In the genomic region with DNA sequence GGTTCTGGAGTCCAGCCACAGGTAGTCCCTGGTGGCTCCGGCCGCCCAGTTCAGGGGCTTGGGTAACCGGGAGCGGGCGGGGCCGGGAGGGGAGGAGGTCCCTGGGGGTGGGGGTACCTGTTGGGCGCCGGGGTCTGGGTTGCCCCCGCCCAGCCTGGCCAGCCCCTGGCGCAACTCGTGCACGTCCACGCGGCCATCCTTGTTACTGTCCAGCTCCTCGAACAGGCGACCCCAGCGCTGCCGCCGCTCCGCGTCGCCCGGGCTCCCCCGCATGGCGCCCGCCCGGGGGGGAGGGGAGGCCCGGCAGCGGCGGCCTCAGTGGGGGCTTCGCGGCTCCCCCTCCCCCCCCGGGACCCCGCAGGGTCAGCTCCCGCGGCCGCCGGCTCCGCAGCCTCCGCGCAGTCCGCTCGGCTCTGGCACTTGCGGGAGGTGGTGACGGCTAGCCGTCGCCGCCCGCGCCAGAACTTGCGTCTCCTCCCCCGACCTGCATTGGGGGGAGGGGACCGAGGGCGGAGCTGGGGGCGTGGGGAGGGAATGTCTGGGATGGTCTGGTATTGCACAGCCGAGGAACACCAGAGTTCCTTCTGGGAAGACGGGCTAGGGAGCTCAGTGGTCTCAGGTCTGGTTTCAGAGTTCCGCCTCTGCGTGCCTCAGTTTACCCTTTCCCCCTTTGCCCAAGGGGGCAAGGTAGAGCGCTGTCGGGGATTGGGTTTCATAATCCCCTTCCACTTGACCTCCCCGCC, we compare ENCODE assay signal across 8 cellular contexts. TPM values are rescaled to one million over a fixed set of nuclear protein-coding genes. Genes with fewer than 3 reads are reported as not detected.
DNase-seq lines count a peak whose midpoint lies in the region; ATAC-seq and TF ChIP-seq lines count a peak whose summit lies in the region.

A gene (minus strand): TSS at position 437 of the 743 bp plus-strand sequence. CDS start 164 bp downstream, at position 273.

- in situ Hi-C loops in astrocyte of the cerebellum (cut with HindIII; ENCODE audit: low sequenced_read_pairs) = no loop called here

- H3K27ac ChIP-seq in rectal smooth muscle tissue (ENCODE audit: low read depth, low read length) = peak within 1 kb of the TSS; percentile 77

- peaks cover 7% of the 10 kb centered on the region for H3K4me1 ChIP-seq in rectal smooth muscle tissue (ENCODE audit: control insufficient read depth, insufficient read depth, low read length)

- DNase-seq in D341Med (ENCODE audit: low spot score) (peak; percentile 92), astrocyte of the cerebellum (ENCODE audit: low read depth) (peak; percentile 44), hepatic stellate cell (ENCODE audit: low spot score) (peak; percentile 84)
- DNase-seq in Jurkat, Clone E6-1 (ENCODE audit: low read depth, low spot score) = peak; percentile 63

- ATAC-seq in GM21381 (IDR thresholded peaks at IDR 0.05; ENCODE audit: unreplicated experiment) (peak; percentile 36), HG03095 (IDR thresholded peaks at IDR 0.05; ENCODE audit: unreplicated experiment) (no peak)

- peaks cover 4% of the 10 kb centered on the region for H3K27me3 ChIP-seq in rectal smooth muscle tissue (ENCODE audit: control insufficient read depth, insufficient read depth, low read length)

- peaks cover 8% of the 10 kb centered on the region for H3K36me3 ChIP-seq in rectal smooth muscle tissue (ENCODE audit: control insufficient read depth, insufficient read depth, low read length)

- no peak for TF ChIP-seq CTCF in astrocyte of the cerebellum (IDR thresholded peaks at IDR 0.05; ENCODE audit: low read depth, low read length, missing control alignments)

- intact Hi-C loops in T-helper 1 cell treated with Interleukin-12 subunit alpha and Interleukin-12 subunit beta and Interleukin-4 antibody, amounts not matched to agents 30 ng/mL and 1 ng/mL, for 36 hours (cut with micrococcal nuclease) = loop anchor here (1.0 kb wide), 13 partner anchors 17 to 404 kb away; a partner anchor contains a TSS

- peak within 1 kb of the TSS; percentile 72 for H3K4me3 ChIP-seq in Jurkat, Clone E6-1 (ENCODE audit: low read length)
- H3K4me3 ChIP-seq in astrocyte of the cerebellum (ENCODE audit: low read depth, low read length) = peak within 1 kb of the TSS; percentile 55
- peak within 1 kb of the TSS; percentile 92 for H3K4me3 ChIP-seq in rectal smooth muscle tissue (ENCODE audit: low read length)

- peak within 1 kb of the TSS; percentile 62 for H3K9ac ChIP-seq in rectal smooth muscle tissue (ENCODE audit: low read length)

RNA-seq across cellular contexts. Expression of the gene that starts here (rescaled TPM):
- 30.4 TPM for polyA plus RNA-seq in Jurkat, Clone E6-1 (2012; ENCODE audit: insufficient read depth, insufficient read length)
- 23.8 and 25.6 TPM in 2 replicates for total RNA-seq in T-helper 1 cell treated with Interleukin-12 subunit alpha and Interleukin-12 subunit beta and Interleukin-4 antibody, amounts not matched to agents 30 ng/mL and 1 ng/mL, for 36 hours
